Comparison of ENCODE assay signal across 1 cellular context in the genomic region with DNA sequence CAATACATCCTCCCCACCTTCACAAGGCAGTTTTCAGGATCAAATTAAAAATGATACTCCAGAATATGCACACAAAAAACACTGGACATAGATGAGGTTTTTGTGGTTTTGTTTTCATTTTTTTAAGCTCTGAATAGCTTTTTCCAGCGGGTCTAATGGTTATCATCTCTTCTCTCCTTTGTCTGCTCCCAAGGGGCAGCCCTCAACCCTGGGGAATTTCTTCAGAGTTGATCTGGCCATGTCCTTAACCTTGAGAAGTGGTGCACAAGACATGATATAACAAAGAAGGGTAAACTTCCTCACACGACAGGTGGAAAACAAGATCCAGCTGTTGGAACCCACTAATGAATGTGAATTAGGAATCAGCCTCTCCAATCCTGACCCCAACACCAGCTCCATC.
TF ChIP-seq lines count a peak whose summit lies in the region.

No MANE protein-coding gene starts in this region.

TF ChIP-seq in H1, 55 proteins besides CTCF, POLR2A, EP300 and RAD21:
- TF ChIP-seq CREB1 (IDR thresholded peaks at IDR 0.05) (no peak), ASH2L (IDR thresholded peaks at IDR 0.05; ENCODE audit: low read length) (no peak), PHF8 (conservative IDR thresholded peaks at IDR 0.05; ENCODE audit: low read depth, low read length) (no peak), CTBP2 (IDR thresholded peaks at IDR 0.05; ENCODE audit: borderline replicate concordance, insufficient read depth, insufficient read length, low read length) (no peak), TAF7 (optimal IDR thresholded peaks at IDR 0.05; ENCODE audit: borderline replicate concordance, low read depth, low read length) (no peak), SIX5 (IDR thresholded peaks at IDR 0.05; ENCODE audit: low read depth, low read length) (no peak), BRCA1 (IDR thresholded peaks at IDR 0.05; ENCODE audit: low read depth, low read length) (no peak), SAP30 (IDR thresholded peaks at IDR 0.05; ENCODE audit: insufficient read depth, insufficient replicate concordance, low read length) (no peak)
- TF ChIP-seq, protein P1, sequence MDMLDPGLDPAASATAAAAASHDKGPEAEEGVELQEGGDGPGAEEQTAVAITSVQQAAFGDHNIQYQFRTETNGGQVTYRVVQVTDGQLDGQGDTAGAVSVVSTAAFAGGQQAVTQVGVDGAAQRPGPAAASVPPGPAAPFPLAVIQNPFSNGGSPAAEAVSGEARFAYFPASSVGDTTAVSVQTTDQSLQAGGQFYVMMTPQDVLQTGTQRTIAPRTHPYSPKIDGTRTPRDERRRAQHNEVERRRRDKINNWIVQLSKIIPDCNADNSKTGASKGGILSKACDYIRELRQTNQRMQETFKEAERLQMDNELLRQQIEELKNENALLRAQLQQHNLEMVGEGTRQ (IDR thresholded peaks at IDR 0.05; ENCODE audit: low read length), result no peak
